Comparison of ENCODE assay signal across 8 cellular contexts in the genomic region with DNA sequence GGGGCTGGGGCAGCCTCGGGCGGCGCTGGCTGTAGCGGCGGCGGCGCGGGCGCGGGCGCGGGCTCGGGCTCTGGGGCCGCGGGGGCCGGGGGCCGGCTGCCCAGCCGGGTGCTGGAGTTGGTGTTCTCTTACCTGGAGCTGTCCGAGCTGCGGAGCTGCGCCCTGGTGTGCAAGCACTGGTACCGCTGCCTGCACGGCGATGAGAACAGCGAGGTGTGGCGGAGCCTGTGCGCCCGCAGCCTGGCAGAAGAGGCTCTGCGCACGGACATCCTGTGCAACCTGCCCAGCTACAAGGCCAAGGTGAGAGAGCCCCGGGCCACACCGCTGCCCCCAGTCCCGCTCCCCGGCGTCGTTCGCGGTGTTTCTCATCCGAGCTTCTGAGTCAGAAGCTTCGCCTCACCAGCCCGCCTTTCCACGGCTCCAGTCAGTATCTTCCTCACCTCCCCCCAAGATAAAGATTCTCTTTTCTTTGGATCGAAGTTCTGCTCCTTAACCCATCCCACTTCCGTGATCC. TPM values are rescaled to one million over a fixed set of nuclear protein-coding genes. Genes with fewer than 3 reads are reported as not detected.
DNase-seq lines count a peak whose midpoint lies in the region; ATAC-seq and TF ChIP-seq lines count a peak whose summit lies in the region.

No MANE protein-coding gene starts in this region.

- no peak for TF ChIP-seq CTCF in BJ (IDR thresholded peaks at IDR 0.05; ENCODE audit: insufficient read depth, low read depth, low read length)
- TF ChIP-seq CTCF in astrocyte of the cerebellum (IDR thresholded peaks at IDR 0.05; ENCODE audit: low read depth, low read length, missing control alignments): no peak

- no peaks in the 10 kb centered on the region; the same call in 1 of the 2 replicates for H3K36me3 ChIP-seq in BJ (ENCODE audit: control insufficient read depth, insufficient read depth, low read length)

- CTCF ChIA-PET in BJ (lab: Yijun Ruan, JAX): interaction anchor here (1.3 kb wide), 1 partner anchor 41 kb away, joined by 3 read pairs; no protein-coding TSS in a partner anchor

- H3K9me3 ChIP-seq in iPS-18c (ENCODE audit: control insufficient read depth, insufficient read depth, low read length): no peaks in the 10 kb centered on the region

- ATAC-seq in GM19324 (IDR thresholded peaks at IDR 0.05; ENCODE audit: low FRiP score, unreplicated experiment) (peak; percentile 50), HG03457 (IDR thresholded peaks at IDR 0.05; ENCODE audit: unreplicated experiment) (peak; percentile 20)

- DNase-seq in BJ (ENCODE audit: low read depth) (no peak), SW480 (ENCODE audit: low spot score) (peak; percentile 79), astrocyte of the cerebellum (ENCODE audit: low read depth) (no peak), NCI-H446 (lab: John Stamatoyannopoulos, UW) (no peak)
- DNase-seq in stimulated activated CD4-positive, alpha-beta T cell treated with anti-CD3 and anti-CD28 coated beads, Interleukin-12 subunit alpha, Interleukin-12 subunit beta, amount 100 ng/mL, for 24 hours (ENCODE audit: low read depth in 2 of 2): peak; percentile 9 to 39

- peak overlapping the region; percentile 85 for H3K4me3 ChIP-seq in BJ (ENCODE audit: low read depth, low read length)
- peak overlapping the region; percentile 99 for H3K4me3 ChIP-seq in astrocyte of the cerebellum (ENCODE audit: low read depth, low read length)
- H3K4me3 ChIP-seq in iPS-18c (ENCODE audit: insufficient read depth, low read depth, low read length): peak overlapping the region; percentile 99

- POLR2A ChIA-PET in BJ (lab: Charles Lee): no interaction called here

- H3K27me3 ChIP-seq in BJ (ENCODE audit: control insufficient read depth, insufficient read depth, low read length): no peaks in the 10 kb centered on the region

- in situ Hi-C loops in astrocyte of the cerebellum (cut with HindIII; ENCODE audit: low sequenced_read_pairs): no loop called here

RNA-seq across cellular contexts. Expression of gene FBXO45, which starts 0.6 kb away (rescaled TPM):
- polyA plus RNA-seq in BJ (2011; rRNA removed): 2.2 and 5.1 TPM in 2 replicates
- polyA minus RNA-seq in BJ (2011; rRNA and poly(A)+ RNA removed): 1.5 and 1.9 TPM in 2 replicates

RNA-seq across cellular contexts. Expression of gene WDR53, which starts 0.7 kb away (rescaled TPM):
- 4.2 and 7.3 TPM in 2 replicates for polyA plus RNA-seq in BJ (2011; rRNA removed)
- 1.5 and 4.8 TPM in 2 replicates for polyA minus RNA-seq in BJ (2011; rRNA and poly(A)+ RNA removed)

RNA-seq across cellular contexts. Expression of gene SMCO1, which starts 53.9 kb away (rescaled TPM):
- polyA plus RNA-seq in BJ (2011; rRNA removed): not detected in 2 replicates
- polyA minus RNA-seq in BJ (2011; rRNA and poly(A)+ RNA removed): not detected in 2 replicates

Comparison
In these comparisons a context has a peak if more than half of its experiments do, and no peak if none do; other contexts are left out.
1. DNase-seq: peak in SW480 (single experiment) and stimulated activated CD4-positive, alpha-beta T cell treated with anti-CD3 and anti-CD28 coated beads, Interleukin-12 subunit alpha, Interleukin-12 subunit beta, amount 100 ng/mL, for 24 hours (2 of 2); none in BJ (single experiment), astrocyte of the cerebellum (single experiment) and NCI-H446 (0 of 2).
2. Peak in every context shown above with its lines, with median percentiles within 50 percentile points of each other: H3K4me3 ChIP-seq.